ENCODE assay signal across 6 cellular contexts in the genomic region with DNA sequence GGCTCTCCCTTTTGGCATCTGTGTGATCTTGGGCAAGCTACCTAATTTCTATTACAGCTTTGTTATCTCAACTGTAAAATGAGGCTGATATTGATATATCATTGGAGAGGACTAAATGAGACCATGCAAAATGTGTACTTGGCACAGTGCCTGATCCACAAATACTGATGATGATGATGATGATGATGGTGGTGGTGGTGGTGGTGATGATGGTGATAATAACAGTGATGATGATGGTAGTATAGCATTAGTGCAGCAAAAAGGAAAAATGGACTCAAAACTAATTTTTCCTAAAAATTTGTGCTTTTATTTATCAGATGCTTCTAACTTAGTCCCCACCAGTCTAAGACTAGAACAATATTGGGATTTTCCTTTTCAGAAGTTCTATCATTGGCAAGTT.
"Had no signal": no experiment of that assay in that cellular context is flagged by ENCODE, and none has a peak within 500 bp of the region (broad histone marks: within the 10 kb centered on the region; RNA-seq: fewer than 3 reads in every experiment).

No MANE protein-coding gene starts in this region.

- H3K27ac ChIP-seq: HL-60 had no signal

- H3K4me3 ChIP-seq: K562 had no signal

- ATAC-seq: K562 had no signal

- DNase-seq: IMR-90, KBM-7, KG1 had no signal

- FAIRE-seq: HTR-8/SVneo, K562 had no signal
